Comparison of ENCODE assay signal across 9 cellular contexts in genomic region chr2:4763009-4763408, GRCh38.
A peak's percentile ranks its signal among the peaks of the same experiment; 100 is the strongest.
DNase-seq lines count a peak whose midpoint lies in the region; ATAC-seq and TF ChIP-seq lines count a peak whose summit lies in the region.
"Had no signal": no experiment of that assay in that cellular context is flagged by ENCODE, and none has a peak within 500 bp of the region (broad histone marks: within the 10 kb centered on the region; RNA-seq: fewer than 3 reads in every experiment).

No MANE protein-coding gene starts in this region.

- no peaks in the 10 kb centered on the region for H3K27me3 ChIP-seq in adrenal gland
- H3K27me3 ChIP-seq: upper lobe of left lung had no signal

- DNase-seq in HK-2 (ENCODE audit: unreplicated experiment) (peak; percentile 8), NCI-H187 treated with DMSO at 0.1 percent for 48 hours (lab: John Stamatoyannopoulos, UW) (peak; percentile 73), adrenal gland (peak in 5 of 7 donors; percentile 18 to 60 (median 36)), neural crest cell (ENCODE audit: low read depth, low spot score) (peak; percentile 54)
- DNase-seq in activated CD4-positive, CD25-positive, alpha-beta regulatory T cell (lab: John Stamatoyannopoulos, UW) = no peak
- DNase-seq: right cardiac atrium had no signal

- H3K9me3 ChIP-seq in adrenal gland (replicated peaks in 1 of 3) = no peaks in the 10 kb centered on the region
- H3K9me3 ChIP-seq: upper lobe of left lung had no signal

- H3K36me3 ChIP-seq in adrenal gland (replicated peaks in 1 of 2) = no peaks in the 10 kb centered on the region
- H3K36me3 ChIP-seq: upper lobe of left lung had no signal

- no peak for ATAC-seq in GM18498 (IDR thresholded peaks at IDR 0.05; ENCODE audit: unreplicated experiment)
- ATAC-seq in GM21528 (IDR thresholded peaks at IDR 0.05; ENCODE audit: low FRiP score, unreplicated experiment) = no peak
- ATAC-seq: right cardiac atrium had no signal

- H3K9me3 Mint-ChIP-seq in neural crest cell = peaks cover 6% of the 10 kb centered on the region

- H3K4me1 ChIP-seq in adrenal gland (replicated peaks in 1 of 2) = no peaks in the 10 kb centered on the region
- H3K4me1 ChIP-seq: upper lobe of left lung had no signal

- H3K27me3 Mint-ChIP-seq in neural crest cell (ENCODE audit: low read depth) = no peaks in the 10 kb centered on the region

- H3K27ac Mint-ChIP-seq in neural crest cell (ENCODE audit: unreplicated experiment) = no peak overlapping the region

- H3K36me3 Mint-ChIP-seq in neural crest cell (ENCODE audit: low read depth) = no peaks in the 10 kb centered on the region

- intact Hi-C loops in adrenal gland (cut with DNase I) = no loop called here

- WGBS in adrenal gland, 4 donors = 1 to 5% (median 4%) methylated on average over 4 of the region's 4 CpGs

- no peak overlapping the region for H3K4me3 ChIP-seq in adrenal gland
- H3K4me3 ChIP-seq: upper lobe of left lung had no signal

- TF ChIP-seq CTCF in adrenal gland (IDR thresholded peaks at IDR 0.05) (peak in 3 of 6 experiments; percentile 26 to 37 (median 31)), neural crest cell (conservative IDR thresholded peaks at IDR 0.05) (peak; percentile 78)

- H3K27ac ChIP-seq in adrenal gland = no peak overlapping the region
- H3K27ac ChIP-seq: upper lobe of left lung had no signal

- H3K4me3 Mint-ChIP-seq in neural crest cell = no peak overlapping the region

- no peak for TF ChIP-seq POLR2A in adrenal gland (IDR thresholded peaks at IDR 0.05)

- peaks cover 3% of the 10 kb centered on the region for H3K4me1 Mint-ChIP-seq in neural crest cell

Comparison
In these comparisons a context has a peak if more than half of its experiments do, and no peak if none do; other contexts are left out.
1. DNase-seq: peak in HK-2 (single experiment), NCI-H187 treated with DMSO at 0.1 percent for 48 hours (single experiment), adrenal gland (5 of 7) and neural crest cell (single experiment); none in activated CD4-positive, CD25-positive, alpha-beta regulatory T cell (0 of 4).